ENCODE assay signal across 1 cellular context in the genomic region with DNA sequence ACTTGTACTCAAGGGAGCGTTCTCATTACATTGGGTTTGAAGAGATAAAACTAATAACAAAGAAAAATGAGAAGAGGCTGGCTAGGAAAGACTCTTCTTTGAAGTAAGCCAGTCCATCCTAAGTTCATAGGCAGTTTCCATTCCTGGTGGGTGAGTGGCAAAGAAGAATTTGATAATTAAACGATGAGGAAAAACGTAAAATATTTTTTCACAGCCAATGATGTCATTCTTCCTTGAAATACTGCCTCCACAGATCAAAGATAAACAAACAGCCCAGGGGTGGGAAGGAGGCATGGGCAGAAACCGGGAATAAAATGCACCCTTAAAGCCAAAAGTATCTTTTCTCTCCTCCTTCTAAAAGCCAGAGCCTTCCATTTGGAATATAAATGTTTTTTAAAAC.
TF ChIP-seq lines count a peak whose summit lies in the region.

No MANE protein-coding gene starts in this region.

TF ChIP-seq in WTC11, 78 proteins besides CTCF, POLR2A, EP300 and RAD21 (continued from another document):
- TF ChIP-seq, protein P1, sequence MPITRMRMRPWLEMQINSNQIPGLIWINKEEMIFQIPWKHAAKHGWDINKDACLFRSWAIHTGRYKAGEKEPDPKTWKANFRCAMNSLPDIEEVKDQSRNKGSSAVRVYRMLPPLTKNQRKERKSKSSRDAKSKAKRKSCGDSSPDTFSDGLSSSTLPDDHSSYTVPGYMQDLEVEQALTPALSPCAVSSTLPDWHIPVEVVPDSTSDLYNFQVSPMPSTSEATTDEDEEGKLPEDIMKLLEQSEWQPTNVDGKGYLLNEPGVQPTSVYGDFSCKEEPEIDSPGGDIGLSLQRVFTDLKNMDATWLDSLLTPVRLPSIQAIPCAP (CRISPR knock-in tag; IDR thresholded peaks at IDR 0.05): no peak
- TF ChIP-seq ZNF121 (CRISPR knock-in tag; IDR thresholded peaks at IDR 0.05) (no peak), NFE2L1 (CRISPR knock-in tag; IDR thresholded peaks at IDR 0.05) (no peak), SMAD3 (CRISPR knock-in tag; IDR thresholded peaks at IDR 0.05; ENCODE audit: borderline replicate concordance) (no peak), RORB (CRISPR knock-in tag; IDR thresholded peaks at IDR 0.05) (no peak)
